In genomic region chr11:119018074-119018938, GRCh38 we compare ENCODE assay signal across 1 cellular context.
TF ChIP-seq lines count a peak whose summit lies in the region.

Gene RPS25, minus strand, starts transcription at chr11:119018343. Its CDS starts 59 bp downstream, at chr11:119018284.
Gene TRAPPC4, plus strand, starts transcription at chr11:119018766. Its CDS starts 30 bp downstream, at chr11:119018796.

TF ChIP-seq in HepG2, 621 proteins besides CTCF, POLR2A, EP300 and RAD21 (continued from another document and continues in another):
- TF ChIP-seq ZNF513 (CRISPR knock-in tag; conservative IDR thresholded peaks at IDR 0.05) (no peak), ZNF773 (CRISPR knock-in tag; IDR thresholded peaks at IDR 0.05; ENCODE audit: borderline replicate concordance) (no peak), ERF (CRISPR knock-in tag; IDR thresholded peaks at IDR 0.05) (peak; percentile 58), DMTF1 (CRISPR knock-in tag; IDR thresholded peaks at IDR 0.05) (no peak), KLF16 (CRISPR knock-in tag; IDR thresholded peaks at IDR 0.05) (peak in 1 of 2 experiments; percentile 62; a peak in 2 of 4 replicates), MIXL1 (CRISPR knock-in tag; IDR thresholded peaks at IDR 0.05) (no peak), HNRNPLL (IDR thresholded peaks at IDR 0.05; ENCODE audit: low read depth, low read length, poor library complexity, severe bottlenecking) (peak; percentile 92), ZC3H13 (CRISPR knock-in tag; IDR thresholded peaks at IDR 0.05) (peak; percentile 58), MTF1 (CRISPR knock-in tag; IDR thresholded peaks at IDR 0.05) (no peak), POLR2AphosphoS5 (IDR thresholded peaks at IDR 0.05; ENCODE audit: low read depth, low read length) (peak; percentile 90), SOX5 (CRISPR knock-in tag; IDR thresholded peaks at IDR 0.05; ENCODE audit: borderline replicate concordance) (peak; percentile 15; the same call in 1 of the 2 replicates), THAP8 (CRISPR knock-in tag; IDR thresholded peaks at IDR 0.05; ENCODE audit: borderline replicate concordance) (no peak), SRSF1 (optimal IDR thresholded peaks at IDR 0.05; ENCODE audit: low read depth, low read length) (peak; percentile 84), PHF8 (CRISPR knock-in tag; IDR thresholded peaks at IDR 0.05) (peak; percentile 87), TBX3 (IDR thresholded peaks at IDR 0.05; ENCODE audit: borderline replicate concordance) (no peak), ZBTB8A (CRISPR knock-in tag; IDR thresholded peaks at IDR 0.05; ENCODE audit: borderline replicate concordance, low read depth) (no peak), FOXM1 (CRISPR knock-in tag; IDR thresholded peaks at IDR 0.05) (no peak), BCL3 (CRISPR knock-in tag; IDR thresholded peaks at IDR 0.05) (peak; percentile 70), HINFP (CRISPR knock-in tag; IDR thresholded peaks at IDR 0.05; ENCODE audit: low read depth) (peak; percentile 72), KLF13 (CRISPR knock-in tag; IDR thresholded peaks at IDR 0.05) (peak; percentile 78; the same call in 1 of the 2 replicates), KDM1A (CRISPR knock-in tag; IDR thresholded peaks at IDR 0.05) (no peak), ZFP36L2 (CRISPR knock-in tag; IDR thresholded peaks at IDR 0.05) (no peak), PAF1 (CRISPR knock-in tag; IDR thresholded peaks at IDR 0.05) (no peak), TBX2 (CRISPR knock-in tag; IDR thresholded peaks at IDR 0.05; ENCODE audit: borderline replicate concordance) (no peak; the same call in 1 of the 2 replicates), ZNF160 (CRISPR knock-in tag; IDR thresholded peaks at IDR 0.05) (peak; percentile 44), SUZ12 (IDR thresholded peaks at IDR 0.05; ENCODE audit: low read depth, low read length) (no peak), HMGXB4 (CRISPR knock-in tag; IDR thresholded peaks at IDR 0.05; ENCODE audit: borderline replicate concordance in 1 of 2, low read depth in 1 of 2) (peak in 1 of 2 experiments; percentile 89; a peak in 2 of 4 replicates), ZSCAN30 (CRISPR knock-in tag; IDR thresholded peaks at IDR 0.05) (no peak), NFKB2 (CRISPR knock-in tag; IDR thresholded peaks at IDR 0.05; ENCODE audit: borderline replicate concordance) (peak; percentile 59; the same call in 1 of the 2 replicates), ZNF296 (CRISPR knock-in tag; conservative IDR thresholded peaks at IDR 0.05) (0 out of 2 replicates have a peak, but pooled peaks have one; percentile 56), SIN3A (IDR thresholded peaks at IDR 0.05; ENCODE audit: borderline replicate concordance, low read depth, low read length) (peak; percentile 69; the same call in 1 of the 2 replicates), ZNF790 (CRISPR knock-in tag; IDR thresholded peaks at IDR 0.05; ENCODE audit: borderline replicate concordance) (no peak), KAT8 (CRISPR knock-in tag; IDR thresholded peaks at IDR 0.05) (peak; percentile 97), HHEX (CRISPR knock-in tag; IDR thresholded peaks at IDR 0.05) (no peak), ZNF792 (CRISPR knock-in tag; IDR thresholded peaks at IDR 0.05) (no peak), HNRNPH1 (optimal IDR thresholded peaks at IDR 0.05; ENCODE audit: low read depth, low read length) (no peak), CSRNP2 (CRISPR knock-in tag; conservative IDR thresholded peaks at IDR 0.05; ENCODE audit: low read depth) (no peak), PAWR (CRISPR knock-in tag; IDR thresholded peaks at IDR 0.05; ENCODE audit: borderline replicate concordance) (no peak), MBD4 (IDR thresholded peaks at IDR 0.05; ENCODE audit: borderline replicate concordance, low read length) (no peak), ZNF280D (CRISPR knock-in tag; IDR thresholded peaks at IDR 0.05) (0 out of 2 replicates have a peak, but pooled peaks have one; percentile 17), ZNF605 (CRISPR knock-in tag; IDR thresholded peaks at IDR 0.05) (peak; percentile 83), POLR2G (IDR thresholded peaks at IDR 0.05; ENCODE audit: low read depth, low read length) (peak; percentile 95), ZNF703 (CRISPR knock-in tag; IDR thresholded peaks at IDR 0.05; ENCODE audit: borderline replicate concordance) (no peak), ZNF292 (CRISPR knock-in tag; IDR thresholded peaks at IDR 0.05; ENCODE audit: borderline replicate concordance, low read depth) (no peak), RBM22 (optimal IDR thresholded peaks at IDR 0.05; ENCODE audit: low read length) (no peak), CBX2 (IDR thresholded peaks at IDR 0.05; ENCODE audit: low read depth, low read length) (no peak), CBX2 (CRISPR knock-in tag; IDR thresholded peaks at IDR 0.05; ENCODE audit: low read depth) (no peak), ZNF281 (CRISPR knock-in tag; IDR thresholded peaks at IDR 0.05; ENCODE audit: borderline replicate concordance) (no peak), ZNF740 (CRISPR knock-in tag; IDR thresholded peaks at IDR 0.05) (no peak)
